Comparison of ENCODE assay signal across 8 cellular contexts in genomic region chr19:6740589-6741348, GRCh38. TPM values are rescaled to one million over a fixed set of nuclear protein-coding genes. Genes with fewer than 3 reads are reported as not detected.
DNase-seq lines count a peak whose midpoint lies in the region; ATAC-seq and TF ChIP-seq lines count a peak whose summit lies in the region.

No MANE protein-coding gene starts in this region.

- H3K4me3 Mint-ChIP-seq in activated CD4-positive, alpha-beta T cell treated with anti-CD3 and anti-CD28 coated beads, Interleukin-2, amount 10 ng/mL, durations not matched to agents 7 days and 5 days: peak overlapping the region; percentile 73

- no peaks in the 10 kb centered on the region for H3K9me3 ChIP-seq in effector memory CD4-positive, alpha-beta T cell (ENCODE audit: control insufficient read depth, low read length)
- H3K9me3 ChIP-seq in mononuclear cell (ENCODE audit: low read depth, low read length): no peaks in the 10 kb centered on the region
- no peaks in the 10 kb centered on the region for H3K9me3 ChIP-seq in uterus

- no peak for ATAC-seq in SK-N-SH treated with all-trans-retinoic acid at 6 μM for 48 hours
- ATAC-seq in GM18511 (IDR thresholded peaks at IDR 0.05; ENCODE audit: unreplicated experiment): no peak

- peak in 1 of 2 donors; percentile 14 for TF ChIP-seq POLR2A in uterus (IDR thresholded peaks at IDR 0.05)

- H3K4me1 ChIP-seq in effector memory CD4-positive, alpha-beta T cell (ENCODE audit: control insufficient read depth, insufficient read depth, low read length, poor library complexity, severe bottlenecking): peaks cover 41% of the 10 kb centered on the region
- H3K4me1 ChIP-seq in mononuclear cell (ENCODE audit: insufficient read depth, low read length) (peaks cover 48% of the 10 kb centered on the region), uterus (peaks cover 3 to 33% of the 10 kb centered on the region in 2 donors)

- CTCF ChIA-PET in activated CD4-positive, alpha-beta T cell treated with anti-CD3 and anti-CD28 coated beads, Interleukin-2, amount 10 ng/mL, durations not matched to agents 7 days and 5 days (lab: Charles Lee): no interaction called here

- TF ChIP-seq CTCF in uterus (IDR thresholded peaks at IDR 0.05): no peak

- no peak for DNase-seq in activated CD4-positive, alpha-beta T cell treated with anti-CD3 and anti-CD28 coated beads, Interleukin-2, amount 10 ng/mL, durations not matched to agents 7 days and 5 days
- DNase-seq in activated CD4-positive, alpha-beta T cell treated with anti-CD3 and anti-CD28 coated beads for 4 hours: no peak
- DNase-seq in effector memory CD4-positive, alpha-beta T cell: peak in 2 of 3 donors; percentile 6 to 13
- DNase-seq in uterus: peak; percentile 63 to 70
- DNase-seq in OCI-M1 (lab: John Stamatoyannopoulos, UW): no peak

- H3K9me3 Mint-ChIP-seq in activated CD4-positive, alpha-beta T cell treated with anti-CD3 and anti-CD28 coated beads, Interleukin-2, amount 10 ng/mL, durations not matched to agents 7 days and 5 days: no peaks in the 10 kb centered on the region

- peak overlapping the region; percentile 36 for H3K27ac Mint-ChIP-seq in activated CD4-positive, alpha-beta T cell treated with anti-CD3 and anti-CD28 coated beads, Interleukin-2, amount 10 ng/mL, durations not matched to agents 7 days and 5 days

- intact Hi-C loops in uterus (cut with DNase I; ENCODE audit: low total_unique reads): no loop called here

- H3K27me3 Mint-ChIP-seq in activated CD4-positive, alpha-beta T cell treated with anti-CD3 and anti-CD28 coated beads, Interleukin-2, amount 10 ng/mL, durations not matched to agents 7 days and 5 days: no peaks in the 10 kb centered on the region

- H3K36me3 Mint-ChIP-seq in activated CD4-positive, alpha-beta T cell treated with anti-CD3 and anti-CD28 coated beads, Interleukin-2, amount 10 ng/mL, durations not matched to agents 7 days and 5 days (ENCODE audit: low read depth): peaks cover 14% of the 10 kb centered on the region

- peak overlapping the region; percentile 58 for H3K4me3 ChIP-seq in effector memory CD4-positive, alpha-beta T cell (ENCODE audit: insufficient read depth, low read depth, low read length, poor library complexity, severe bottlenecking)
- H3K4me3 ChIP-seq in mononuclear cell (ENCODE audit: low read length): peak overlapping the region; percentile 19
- peak overlapping the region; percentile 82 to 89 for H3K4me3 ChIP-seq in uterus

- H3K4me1 Mint-ChIP-seq in activated CD4-positive, alpha-beta T cell treated with anti-CD3 and anti-CD28 coated beads, Interleukin-2, amount 10 ng/mL, durations not matched to agents 7 days and 5 days: peaks cover 37% of the 10 kb centered on the region

- no peaks in the 10 kb centered on the region for H3K27me3 ChIP-seq in effector memory CD4-positive, alpha-beta T cell (replicated peaks; ENCODE audit: control insufficient read depth, insufficient read depth, low read length, poor library complexity, severe bottlenecking)
- no peaks in the 10 kb centered on the region for H3K27me3 ChIP-seq in mononuclear cell (ENCODE audit: insufficient read depth, low read length)
- no peaks in the 10 kb centered on the region for H3K27me3 ChIP-seq in uterus

- POLR2A ChIA-PET in activated CD4-positive, alpha-beta T cell treated with anti-CD3 and anti-CD28 coated beads, Interleukin-2, amount 10 ng/mL, durations not matched to agents 7 days and 5 days (lab: Charles Lee): no interaction called here

- H3K36me3 ChIP-seq in effector memory CD4-positive, alpha-beta T cell (ENCODE audit: control insufficient read depth, insufficient read depth, low read length): peaks cover 7% of the 10 kb centered on the region
- H3K36me3 ChIP-seq in uterus: no peaks in the 10 kb centered on the region

- H3K27ac ChIP-seq in effector memory CD4-positive, alpha-beta T cell (ENCODE audit: insufficient read depth, low read length, poor library complexity, severe bottlenecking): peak overlapping the region; percentile 28
- peak overlapping the region; percentile 82 to 99 for H3K27ac ChIP-seq in uterus

TF ChIP-seq in SK-N-SH treated with all-trans-retinoic acid at 6 μM for 48 hours, 23 proteins besides CTCF, POLR2A, EP300 and RAD21:
- TF ChIP-seq PATZ1 (CRISPR knock-in tag; IDR thresholded peaks at IDR 0.05; ENCODE audit: borderline replicate concordance) (peak; percentile 63; the same call in 1 of the 2 replicates), ZNF565 (CRISPR knock-in tag; conservative IDR thresholded peaks at IDR 0.05; ENCODE audit: low read depth) (no peak)

RNA-seq across cellular contexts. Expression of gene TRIP10, which starts 1.3 kb away (rescaled TPM):
- 10 to 100 TPM; 11.1 to 11.2 TPM for total RNA-seq in activated CD4-positive, alpha-beta T cell treated with anti-CD3 and anti-CD28 coated beads, Interleukin-2, amount 10 ng/mL, durations not matched to agents 7 days and 5 days
- total RNA-seq in mononuclear cell: 4.2 TPM
- 100 to 1,000 TPM in 1 of 4 donors, 10 to 100 TPM in 3; 36.0 to 144 (median 48.2) TPM for total RNA-seq in uterus

RNA-seq across cellular contexts. Expression of gene GPR108, which starts 3.4 kb away (rescaled TPM):
- 10 to 100 TPM; 64.6 TPM for total RNA-seq in activated CD4-positive, alpha-beta T cell treated with anti-CD3 and anti-CD28 coated beads, Interleukin-2, amount 10 ng/mL, durations not matched to agents 7 days and 5 days
- total RNA-seq in mononuclear cell (43.9 TPM), uterus (100 to 1,000 TPM in 2 of 4 donors, 10 to 100 TPM in 2; 38.6 to 147 (median 111) TPM)

RNA-seq across cellular contexts. Expression of gene C3, which starts 20.3 kb away (rescaled TPM):
- not detected for total RNA-seq in activated CD4-positive, alpha-beta T cell treated with anti-CD3 and anti-CD28 coated beads, Interleukin-2, amount 10 ng/mL, durations not matched to agents 7 days and 5 days
- 3.1 TPM for total RNA-seq in mononuclear cell
- 1,000 to 10,000 TPM in 1 of 4 donors, 100 to 1,000 TPM in 2, 10 to 100 TPM in 1; 45.4 to 1,093 (median 422) TPM for total RNA-seq in uterus

RNA-seq across cellular contexts. Expression of gene SH2D3A, which starts 26.5 kb away (rescaled TPM):
- 10 to 100 TPM; 31.5 to 35.2 TPM for total RNA-seq in activated CD4-positive, alpha-beta T cell treated with anti-CD3 and anti-CD28 coated beads, Interleukin-2, amount 10 ng/mL, durations not matched to agents 7 days and 5 days
- total RNA-seq in mononuclear cell: 14.0 TPM
- 1 to 10 TPM in 2 of 4 donors, not detected in 2; 1.0 to 5.4 TPM for total RNA-seq in uterus

RNA-seq across cellular contexts. Expression of gene VAV1, which starts 31.7 kb away (rescaled TPM):
- 100 to 1,000 TPM; 123 to 132 TPM for total RNA-seq in activated CD4-positive, alpha-beta T cell treated with anti-CD3 and anti-CD28 coated beads, Interleukin-2, amount 10 ng/mL, durations not matched to agents 7 days and 5 days
- 46.8 TPM for total RNA-seq in mononuclear cell
- total RNA-seq in uterus: 1 to 10 TPM in 3 of 4 donors, under 1 TPM in 1; 0.29 to 7.9 (median 4.6) TPM

Comparison
In these comparisons a context has a peak if more than half of its experiments do, and no peak if none do; other contexts are left out.
1. DNase-seq: peak in effector memory CD4-positive, alpha-beta T cell (2 of 3) and uterus (2 of 2); none in activated CD4-positive, alpha-beta T cell treated with anti-CD3 and anti-CD28 coated beads, Interleukin-2, amount 10 ng/mL, durations not matched to agents 7 days and 5 days (single experiment), activated CD4-positive, alpha-beta T cell treated with anti-CD3 and anti-CD28 coated beads for 4 hours (0 of 2) and OCI-M1 (single experiment).
2. H3K4me3 ChIP-seq: peak in every context shown above with its lines; median percentile 86 in uterus; 58 in effector memory CD4-positive, alpha-beta T cell; 19 in mononuclear cell.
3. RNA of gene C3, which starts 20.3 kb away (total RNA-seq): 45.4 to 1,093 TPM in uterus; 3.1 TPM in mononuclear cell (single experiment) and not detected in activated CD4-positive, alpha-beta T cell treated with anti-CD3 and anti-CD28 coated beads, Interleukin-2, amount 10 ng/mL, durations not matched to agents 7 days and 5 days; every median in the first group is over 10 times any median in the second.